In genomic region chr11:73230276-73230875, GRCh38 we compare ENCODE assay signal across 23 cellular contexts. TPM values are rescaled to one million over a fixed set of nuclear protein-coding genes. Genes with fewer than 3 reads are reported as not detected.
DNase-seq lines count a peak whose midpoint lies in the region; ATAC-seq and TF ChIP-seq lines count a peak whose summit lies in the region.
"Had no signal": no experiment of that assay in that cellular context is flagged by ENCODE, and none has a peak within 500 bp of the region (broad histone marks: within the 10 kb centered on the region; RNA-seq: fewer than 3 reads in every experiment).

No MANE protein-coding gene starts in this region.

- peak overlapping the region; percentile 11 for H3K18ac ChIP-seq in trophoblast cell (ENCODE audit: low read length)

- peaks cover 26% of the 10 kb centered on the region for H3K4me1 Mint-ChIP-seq in endodermal cell
- H3K4me1 Mint-ChIP-seq: neural crest cell had no signal

- peaks cover 6% of the 10 kb centered on the region for H3K27me3 Mint-ChIP-seq in endodermal cell (ENCODE audit: insufficient read depth)

- H3K79me2 ChIP-seq in trophoblast cell (ENCODE audit: control insufficient read depth, insufficient read depth, low read length, poor library complexity), result peaks cover 7% of the 10 kb centered on the region

- H4K91ac ChIP-seq in trophoblast cell (ENCODE audit: low read depth, low read length), result no peak overlapping the region

- H3K36me3 Mint-ChIP-seq in endodermal cell (ENCODE audit: low read depth), result no peaks in the 10 kb centered on the region

- H3K27ac ChIP-seq in left ventricle myocardium inferior (replicated peaks) (peak overlapping the region; percentile 74), endodermal cell (ENCODE audit: low read depth, low read length) (no peak overlapping the region), trophoblast cell (ENCODE audit: low read depth, low read length) (no peak overlapping the region)
- H3K27ac ChIP-seq: brain microvascular endothelial cell, left lung, SK-N-MC had no signal

- H2AFZ ChIP-seq in trophoblast cell (ENCODE audit: insufficient read depth, low read length, poor library complexity), result no peak overlapping the region

- H3K36me3 ChIP-seq in left ventricle myocardium inferior (peaks cover 8% of the 10 kb centered on the region), endodermal cell (ENCODE audit: control insufficient read depth, insufficient read depth, low read length) (no peaks in the 10 kb centered on the region), trophoblast cell (ENCODE audit: control insufficient read depth in 1 of 2, insufficient read depth in 2 of 2, low read length in 2 of 2) (peaks cover 5 to 9% of the 10 kb centered on the region in 2 experiments)
- H3K36me3 ChIP-seq: brain microvascular endothelial cell, HAP-1 had no signal

- intact Hi-C loops in left ventricle myocardium inferior (cut with micrococcal nuclease) (no loop called here), left cardiac atrium (cut with DNase I) (no loop called here)

- no peak overlapping the region for H3K23ac ChIP-seq in trophoblast cell (ENCODE audit: low read length)

- H2BK12ac ChIP-seq in trophoblast cell (ENCODE audit: low read length), result peak overlapping the region; percentile 2

- H4K8ac ChIP-seq in trophoblast cell (ENCODE audit: low read depth, low read length), result no peak overlapping the region

- H3K4me1 ChIP-seq in left ventricle myocardium inferior (peaks cover 63% of the 10 kb centered on the region), endodermal cell (ENCODE audit: control insufficient read depth, insufficient read depth, low read length) (peaks cover 8% of the 10 kb centered on the region), trophoblast cell (ENCODE audit: control insufficient read depth in 1 of 2, insufficient read depth in 2 of 2, low read length in 2 of 2) (peaks cover 37 to 39% of the 10 kb centered on the region in 2 experiments)
- H3K4me1 ChIP-seq: HAP-1, left lung had no signal

- DNase-seq in left ventricle myocardium inferior (no peak), left cardiac atrium (no peak), endodermal cell (no peak), trophoblast cell (no peak), SKM-1 treated with dmso at 0.1 percent for 144 hours (lab: John Stamatoyannopoulos, UW; ENCODE audit: unreplicated experiment) (no peak), NCI-H2029 (lab: John Stamatoyannopoulos, UW) (no peak)
- DNase-seq: brain microvascular endothelial cell; NCI-H1048; NCI-H187; NCI-H69; stimulated activated CD8-positive, alpha-beta memory T cell treated with anti-CD3 and anti-CD28 coated beads, Interleukin-4, amount 100 ng/mL, for 48 hours had no signal

- H3K4me3 ChIP-seq in left ventricle myocardium inferior (no peak overlapping the region), endodermal cell (ENCODE audit: low read length) (no peak overlapping the region), trophoblast cell (ENCODE audit: low read depth, low read length) (no peak overlapping the region)
- H3K4me3 ChIP-seq: HAP-1, left lung, SK-N-MC had no signal

- H3K27ac Mint-ChIP-seq in endodermal cell, result peak overlapping the region; percentile 78
- H3K27ac Mint-ChIP-seq: activated T-helper 2 cell treated with anti-CD3 and anti-CD28 coated beads, Interferon-gamma antibody, Interleukin-2, Interleukin-4, amounts not matched to agents 10 μg/mL and 5 μg/mL and 100 μg/mL, durations not matched to agents 14 hours and 24 hours and 36 hours; progenitor cell of endocrine pancreas had no signal

- H3K9me3 ChIP-seq in left ventricle myocardium inferior (replicated peaks), result no peaks in the 10 kb centered on the region
- H3K9me3 ChIP-seq in endodermal cell (ENCODE audit: control insufficient read depth, low read length), result no peaks in the 10 kb centered on the region
- no peaks in the 10 kb centered on the region for H3K9me3 ChIP-seq in trophoblast cell (ENCODE audit: insufficient read depth, low read depth, low read length)
- H3K9me3 ChIP-seq: Caco-2, HAP-1, left lung had no signal

- H3K27me3 ChIP-seq in left ventricle myocardium inferior (ENCODE audit: low read depth) (no peaks in the 10 kb centered on the region), endodermal cell (ENCODE audit: control insufficient read depth, insufficient read depth, low read length, poor library complexity, severe bottlenecking) (no peaks in the 10 kb centered on the region), trophoblast cell (ENCODE audit: insufficient read depth, low read length) (no peaks in the 10 kb centered on the region)
- H3K27me3 ChIP-seq: brain microvascular endothelial cell, left lung had no signal

- no peak overlapping the region for H3K4me3 Mint-ChIP-seq in endodermal cell
- H3K4me3 Mint-ChIP-seq: neural crest cell had no signal

- TF ChIP-seq CTCF in left ventricle myocardium inferior (IDR thresholded peaks at IDR 0.05; ENCODE audit: borderline replicate concordance) (no peak), endodermal cell (conservative IDR thresholded peaks at IDR 0.05) (no peak)

- H3K4ac ChIP-seq in trophoblast cell (ENCODE audit: low read depth, low read length), result no peak overlapping the region

- H2AK5ac ChIP-seq in trophoblast cell (ENCODE audit: low read length), result peak overlapping the region; percentile 6

- no peak for ATAC-seq in left cardiac atrium
- no peak for ATAC-seq in HG03457 (IDR thresholded peaks at IDR 0.05; ENCODE audit: unreplicated experiment)
- no peak for ATAC-seq in HG03354 (IDR thresholded peaks at IDR 0.05; ENCODE audit: poor library complexity, severe bottlenecking, unreplicated experiment)
- ATAC-seq: left lung had no signal

- no peak overlapping the region for H2BK5ac ChIP-seq in trophoblast cell (ENCODE audit: low read depth, low read length, poor library complexity)

- H2BK120ac ChIP-seq in trophoblast cell (ENCODE audit: insufficient read depth, low read length, poor library complexity), result no peak overlapping the region

- peak overlapping the region; percentile 18 for H3K14ac ChIP-seq in trophoblast cell (ENCODE audit: low read length)

- WGBS in endodermal cell (ENCODE audit: insufficient coverage in 1 of 2, insufficient read length in 1 of 2), 2 experiments, result 92 to 93% methylated on average over 5 to 8 of the region's 8 CpGs
- no CpG with 5 or more reads among the region's 8 CpGs for WGBS in trophoblast cell (ENCODE audit: extremely low coverage, insufficient coverage, insufficient read length)

- peaks cover 22% of the 10 kb centered on the region for H3K79me1 ChIP-seq in trophoblast cell (ENCODE audit: low read length)

- H3K9ac ChIP-seq in endodermal cell (ENCODE audit: extremely low read depth, low read length, poor library complexity, severe bottlenecking), result no peak overlapping the region
- H3K9ac ChIP-seq in trophoblast cell (ENCODE audit: low read length), result no peak overlapping the region

- H3K4me2 ChIP-seq in trophoblast cell (ENCODE audit: low read length), result no peak overlapping the region

- no peaks in the 10 kb centered on the region for H3K9me3 Mint-ChIP-seq in endodermal cell
- H3K9me3 Mint-ChIP-seq: activated T-helper 2 cell treated with anti-CD3 and anti-CD28 coated beads, Interferon-gamma antibody, Interleukin-2, Interleukin-4, amounts not matched to agents 10 μg/mL and 5 μg/mL and 100 μg/mL, durations not matched to agents 14 hours and 24 hours and 36 hours; neural crest cell had no signal

- no peak overlapping the region for H4K12ac ChIP-seq in trophoblast cell (ENCODE audit: low read depth, low read length)

RNA-seq across cellular contexts. Expression of gene P2RY2, which starts 12.3 kb away (rescaled TPM):
- total RNA-seq in left ventricle myocardium inferior (19.8 TPM), left cardiac atrium (10 to 100 TPM; 12.0 to 16.5 TPM), endodermal cell (under 1 TPM; 0.60 to 0.62 TPM)
- 0.25 TPM for polyA plus RNA-seq in endodermal cell (2013, experiment 1 of 2)
- polyA plus RNA-seq in endodermal cell (2013, experiment 2 of 2), result 0.54 TPM
- 4.4 and 4.6 TPM in 2 replicates for polyA plus RNA-seq in trophoblast cell (2013)
- total RNA-seq: activated T-helper 2 cell treated with anti-CD3 and anti-CD28 coated beads, Interferon-gamma antibody, Interleukin-2, Interleukin-4, amounts not matched to agents 10 μg/mL and 5 μg/mL and 100 μg/mL, durations not matched to agents 14 hours and 24 hours and 36 hours; LHCN-M2 had no signal

RNA-seq across cellular contexts. Expression of gene P2RY6, which starts 41.8 kb away (rescaled TPM):
- total RNA-seq in left ventricle myocardium inferior, result 2.2 TPM
- 1 to 10 TPM; 2.0 to 4.4 TPM for total RNA-seq in left cardiac atrium
- total RNA-seq in endodermal cell, result under 1 TPM; 0.31 to 0.37 TPM
- polyA plus RNA-seq in endodermal cell (2013, experiment 1 of 2), result 0.11 TPM
- polyA plus RNA-seq in endodermal cell (2013, experiment 2 of 2), result not detected
- 45.7 and 47.8 TPM in 2 replicates for polyA plus RNA-seq in trophoblast cell (2013)
- total RNA-seq: activated T-helper 2 cell treated with anti-CD3 and anti-CD28 coated beads, Interferon-gamma antibody, Interleukin-2, Interleukin-4, amounts not matched to agents 10 μg/mL and 5 μg/mL and 100 μg/mL, durations not matched to agents 14 hours and 24 hours and 36 hours; fibroblast of villous mesenchyme; neural crest cell; T-helper 2 cell treated with Interferon-gamma antibody and Interleukin-4, amounts not matched to agents 100 ng/mL and 5 ng/mL, for 36 hours had no signal

Comparison
In these comparisons a context has a peak if more than half of its experiments do, and no peak if none do; other contexts are left out.
1. RNA of gene P2RY2, which starts 12.3 kb away (total RNA-seq): 19.8 TPM in left ventricle myocardium inferior (single experiment) and 12.0 to 16.5 TPM in left cardiac atrium; 0.60 to 0.62 TPM in endodermal cell; every median in the first group is over 4 times any median in the second.